ENCODE assay signal across 8 cellular contexts in the genomic region with DNA sequence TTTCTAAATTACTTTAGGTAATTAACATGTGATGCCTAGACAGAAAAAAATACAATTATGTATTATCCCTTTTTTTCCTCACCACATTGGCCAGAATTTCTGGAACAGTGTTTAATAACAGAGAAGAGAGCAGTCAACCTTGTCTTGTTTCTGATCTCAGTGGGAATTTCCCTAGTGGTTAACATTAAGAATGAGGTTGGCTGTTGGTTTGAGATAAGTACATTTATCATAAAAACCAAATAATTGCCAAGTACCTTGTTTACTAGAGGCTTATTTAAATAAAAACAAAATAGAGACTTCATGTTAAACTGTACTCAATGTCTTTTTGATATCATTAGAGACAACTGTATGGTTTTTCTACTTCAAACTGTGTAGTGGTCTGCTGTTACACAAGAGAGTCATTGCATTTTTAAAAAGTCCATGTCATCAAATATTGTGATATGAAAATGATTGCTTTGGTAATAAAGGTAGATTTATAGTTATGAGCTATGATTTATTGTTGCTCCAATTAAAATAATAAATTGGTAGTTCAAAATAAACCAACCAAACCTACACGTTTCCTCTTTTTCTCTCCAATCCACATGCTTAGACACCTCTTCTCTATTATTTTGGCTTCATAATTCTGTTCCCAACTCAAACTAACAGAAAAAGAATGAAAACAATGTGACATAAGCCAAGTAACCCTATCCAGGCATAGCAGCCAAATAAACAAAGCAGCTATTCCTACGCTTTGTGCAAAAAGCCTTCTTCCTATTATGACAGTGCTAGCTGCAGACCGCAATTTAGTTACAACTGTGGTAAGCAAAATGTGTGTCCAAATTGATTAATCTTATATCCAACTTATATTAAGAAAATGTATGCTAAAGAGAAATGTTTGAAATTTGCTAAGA. TPM values are rescaled to one million over a fixed set of nuclear protein-coding genes. Genes with fewer than 3 reads are reported as not detected.
DNase-seq lines count a peak whose midpoint lies in the region; ATAC-seq and TF ChIP-seq lines count a peak whose summit lies in the region.

No MANE protein-coding gene starts in this region.

- no peak overlapping the region for H3K4me3 Mint-ChIP-seq in endothelial cell (ENCODE audit: unreplicated experiment)

- H3K36me3 Mint-ChIP-seq in endothelial cell (ENCODE audit: low read depth, unreplicated experiment) = no peaks in the 10 kb centered on the region

- H3K9me3 Mint-ChIP-seq in endothelial cell (ENCODE audit: unreplicated experiment) = no peaks in the 10 kb centered on the region

- TF ChIP-seq CTCF in endothelial cell (IDR thresholded peaks at IDR 0.05; ENCODE audit: unreplicated experiment) = no peak

- H3K27ac Mint-ChIP-seq in endothelial cell (ENCODE audit: unreplicated experiment) = no peak overlapping the region

- H3K27me3 Mint-ChIP-seq in endothelial cell (ENCODE audit: unreplicated experiment) = peaks cover 1% of the 10 kb centered on the region

- peaks cover 18% of the 10 kb centered on the region for H3K4me1 Mint-ChIP-seq in endothelial cell (ENCODE audit: unreplicated experiment)

- peak; percentile 50 for DNase-seq in amniotic epithelial cell (ENCODE audit: low read depth)
- DNase-seq in myocyte (ENCODE audit: low read depth) = peak; percentile 70
- DNase-seq in NCI-H1105 (lab: John Stamatoyannopoulos, UW) = no peak
- DNase-seq in endothelial cell (ENCODE audit: low spot score) = no peak
- DNase-seq in foreskin melanocyte = no peak
- no peak for DNase-seq in superior temporal gyrus (ENCODE audit: extremely low spot score)

- ATAC-seq in GM18907 (IDR thresholded peaks at IDR 0.05; ENCODE audit: unreplicated experiment) = peak; percentile 38
- peak; percentile 28 for ATAC-seq in HG03108 (IDR thresholded peaks at IDR 0.05; ENCODE audit: unreplicated experiment)

RNA-seq across cellular contexts. Expression of gene TANK, which starts 20.9 kb away (rescaled TPM):
- total RNA-seq in myocyte = 73.2 and 74.6 TPM in 2 replicates
- 35.1 TPM for polyA plus RNA-seq in myocyte (2012)
- total RNA-seq in endothelial cell (ENCODE audit: unreplicated experiment) = 40.8 TPM

Comparison
In these comparisons a context has a peak if more than half of its experiments do, and no peak if none do; other contexts are left out.
1. DNase-seq: peak in amniotic epithelial cell (single experiment) and myocyte (single experiment); none in NCI-H1105 (single experiment), endothelial cell (single experiment), foreskin melanocyte (single experiment) and superior temporal gyrus (single experiment).